ENCODE assay signal across 1 cellular context in the genomic region with DNA sequence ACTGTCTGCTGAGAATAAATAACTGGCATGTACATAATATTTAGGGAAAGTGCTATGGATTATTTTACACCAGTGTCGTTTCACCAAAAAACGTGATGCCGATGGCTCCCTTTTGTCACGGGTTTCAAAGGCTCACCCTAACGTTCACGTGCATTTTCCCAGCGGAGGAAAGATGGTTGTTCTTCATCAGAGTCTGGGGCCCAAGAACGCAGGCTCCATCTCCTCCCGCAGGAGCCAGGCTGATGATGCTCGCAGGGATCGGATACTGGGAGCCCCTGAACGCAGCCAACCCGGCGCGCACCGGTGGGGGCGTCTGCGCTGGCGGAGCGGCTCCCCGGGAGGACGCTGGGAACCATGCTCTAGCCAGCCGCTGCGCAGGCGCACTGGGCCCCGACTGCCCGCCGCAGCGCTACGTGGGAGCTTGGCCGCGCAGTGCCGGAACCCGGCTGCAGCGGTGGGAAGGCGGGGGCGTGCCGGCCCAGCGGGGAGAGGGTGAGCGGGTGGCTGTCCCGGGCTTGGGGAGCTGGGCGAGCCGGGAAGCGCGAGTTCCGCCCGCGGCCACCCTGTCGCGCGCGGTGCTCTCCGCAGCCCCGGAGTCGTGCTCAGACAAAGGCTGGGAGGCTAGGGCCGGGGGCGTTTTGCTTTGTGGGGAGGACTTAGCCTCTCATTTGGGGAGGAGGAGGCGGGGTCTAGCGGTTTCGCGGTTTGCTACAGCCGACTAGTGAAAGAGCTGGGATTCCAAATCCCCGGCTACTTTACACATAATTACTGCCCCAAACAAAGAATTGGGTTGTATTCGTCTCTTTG.
TF ChIP-seq lines count a peak whose summit lies in the region.

ZFP69B (plus strand) TSS at position 793 of the 807 bp plus-strand sequence. CDS start 486 bp downstream, outside the sequence.

TF ChIP-seq in HepG2, 621 proteins besides CTCF, POLR2A, EP300 and RAD21 (continued from another document and continues in another):
- TF ChIP-seq AFF4 (CRISPR knock-in tag; IDR thresholded peaks at IDR 0.05): no peak
- no peak for TF ChIP-seq ZNF546 (CRISPR knock-in tag; conservative IDR thresholded peaks at IDR 0.05)
- peak; percentile 42; the same call in 1 of the 2 replicates for TF ChIP-seq SALL2 (CRISPR knock-in tag; IDR thresholded peaks at IDR 0.05)
- TF ChIP-seq, protein P1, sequence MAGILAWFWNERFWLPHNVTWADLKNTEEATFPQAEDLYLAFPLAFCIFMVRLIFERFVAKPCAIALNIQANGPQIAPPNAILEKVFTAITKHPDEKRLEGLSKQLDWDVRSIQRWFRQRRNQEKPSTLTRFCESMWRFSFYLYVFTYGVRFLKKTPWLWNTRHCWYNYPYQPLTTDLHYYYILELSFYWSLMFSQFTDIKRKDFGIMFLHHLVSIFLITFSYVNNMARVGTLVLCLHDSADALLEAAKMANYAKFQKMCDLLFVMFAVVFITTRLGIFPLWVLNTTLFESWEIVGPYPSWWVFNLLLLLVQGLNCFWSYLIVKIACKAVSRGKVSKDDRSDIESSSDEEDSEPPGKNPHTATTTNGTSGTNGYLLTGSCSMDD (CRISPR knock-in tag; IDR thresholded peaks at IDR 0.05): no peak
- TF ChIP-seq ZNF337 (CRISPR knock-in tag; IDR thresholded peaks at IDR 0.05; ENCODE audit: borderline replicate concordance, low read depth): no peak
- no peak for TF ChIP-seq HOXA9 (CRISPR knock-in tag; IDR thresholded peaks at IDR 0.05; ENCODE audit: borderline replicate concordance)
- peak; percentile 84; the same call in 1 of the 2 replicates for TF ChIP-seq BRD4 (CRISPR knock-in tag; IDR thresholded peaks at IDR 0.05)
- TF ChIP-seq ZNF20 (CRISPR knock-in tag; IDR thresholded peaks at IDR 0.05): no peak
- TF ChIP-seq NFKBIZ (CRISPR knock-in tag; IDR thresholded peaks at IDR 0.05): 0 out of 2 replicates have a peak, but pooled peaks have one; percentile 29
- peak; percentile 67 for TF ChIP-seq ETV5 (CRISPR knock-in tag; IDR thresholded peaks at IDR 0.05; ENCODE audit: borderline replicate concordance)
- peak; percentile 78; the same call in 1 of the 2 replicates for TF ChIP-seq ZNF749 (CRISPR knock-in tag; IDR thresholded peaks at IDR 0.05; ENCODE audit: borderline replicate concordance)
- TF ChIP-seq MNT (IDR thresholded peaks at IDR 0.05): no peak
- no peak for TF ChIP-seq ZNF253 (CRISPR knock-in tag; IDR thresholded peaks at IDR 0.05; ENCODE audit: borderline replicate concordance)
- TF ChIP-seq ZNF280B (CRISPR knock-in tag; IDR thresholded peaks at IDR 0.05; ENCODE audit: borderline replicate concordance): peak; percentile 30; the same call in 1 of the 2 replicates
- no peak for TF ChIP-seq ZNF746 (CRISPR knock-in tag; IDR thresholded peaks at IDR 0.05)
- no peak for TF ChIP-seq ZSCAN9 (CRISPR knock-in tag; IDR thresholded peaks at IDR 0.05; ENCODE audit: borderline replicate concordance)
- TF ChIP-seq, protein P2, sequence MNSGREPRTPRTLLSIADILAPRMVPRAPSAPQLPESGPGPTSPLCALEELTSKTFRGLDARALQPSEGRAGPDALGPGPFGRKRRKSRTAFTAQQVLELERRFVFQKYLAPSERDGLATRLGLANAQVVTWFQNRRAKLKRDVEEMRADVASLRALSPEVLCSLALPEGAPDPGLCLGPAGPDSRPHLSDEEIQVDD (CRISPR knock-in tag; IDR thresholded peaks at IDR 0.05; ENCODE audit: borderline replicate concordance): no peak
- no peak for TF ChIP-seq ZNF10 (CRISPR knock-in tag; IDR thresholded peaks at IDR 0.05; ENCODE audit: borderline replicate concordance, low read depth)
- TF ChIP-seq CENPX (CRISPR knock-in tag; IDR thresholded peaks at IDR 0.05): no peak
- TF ChIP-seq CSRNP1 (CRISPR knock-in tag; IDR thresholded peaks at IDR 0.05): no peak; the same call in 1 of the 2 replicates
- no peak for TF ChIP-seq JUNB (CRISPR knock-in tag; IDR thresholded peaks at IDR 0.05; ENCODE audit: borderline replicate concordance)
- TF ChIP-seq MIER3 (CRISPR knock-in tag; IDR thresholded peaks at IDR 0.05; ENCODE audit: borderline replicate concordance): 0 out of 2 replicates have a peak, but pooled peaks have one; percentile 13
- TF ChIP-seq ZBTB46 (CRISPR knock-in tag; IDR thresholded peaks at IDR 0.05; ENCODE audit: borderline replicate concordance): peak; percentile 42; the same call in 1 of the 2 replicates
- no peak for TF ChIP-seq FUBP1 (CRISPR knock-in tag; IDR thresholded peaks at IDR 0.05; ENCODE audit: borderline replicate concordance)
- TF ChIP-seq NPAS2 (CRISPR knock-in tag; IDR thresholded peaks at IDR 0.05; ENCODE audit: borderline replicate concordance): no peak
- TF ChIP-seq NFIC (IDR thresholded peaks at IDR 0.05; ENCODE audit: low read length): no peak
- TF ChIP-seq HMG20A (CRISPR knock-in tag; IDR thresholded peaks at IDR 0.05; ENCODE audit: borderline replicate concordance): no peak
- TF ChIP-seq CBX1 (IDR thresholded peaks at IDR 0.05; ENCODE audit: low read depth): peak; percentile 82
- TF ChIP-seq SNAPC4 (CRISPR knock-in tag; IDR thresholded peaks at IDR 0.05): no peak
- TF ChIP-seq KAT7 (CRISPR knock-in tag; IDR thresholded peaks at IDR 0.05; ENCODE audit: borderline replicate concordance): peak; percentile 70; the same call in 1 of the 2 replicates
- no peak for TF ChIP-seq ZNF672 (CRISPR knock-in tag; IDR thresholded peaks at IDR 0.05)
- no peak for TF ChIP-seq NFATC3 (CRISPR knock-in tag; IDR thresholded peaks at IDR 0.05)
- TF ChIP-seq NONO (IDR thresholded peaks at IDR 0.05): no peak
- TF ChIP-seq NONO (CRISPR knock-in tag; conservative IDR thresholded peaks at IDR 0.05): peak; percentile 81
- no peak for TF ChIP-seq MATR3 (CRISPR knock-in tag; IDR thresholded peaks at IDR 0.05)
- no peak for TF ChIP-seq MEIS1 (CRISPR knock-in tag; IDR thresholded peaks at IDR 0.05; ENCODE audit: borderline replicate concordance)
- no peak; the same call in 1 of the 2 replicates for TF ChIP-seq ZFP90 (CRISPR knock-in tag; IDR thresholded peaks at IDR 0.05; ENCODE audit: borderline replicate concordance)
